18 cellular contexts compared by ENCODE assay signal in genomic region chr14:94974893-94975292, GRCh38.
DNase-seq lines count a peak whose midpoint lies in the region; ATAC-seq, FAIRE-seq and TF ChIP-seq lines count a peak whose summit lies in the region.
"Had no signal": no experiment of that assay in that cellular context is flagged by ENCODE, and none has a peak within 500 bp of the region (broad histone marks: within the 10 kb centered on the region; RNA-seq: fewer than 3 reads in every experiment).

No MANE protein-coding gene starts in this region.

- peaks cover 2% of the 10 kb centered on the region for H3K27me3 Mint-ChIP-seq in glutamatergic neuron (ENCODE audit: unreplicated experiment)

- peaks cover 4% of the 10 kb centered on the region for H3K9me3 Mint-ChIP-seq in glutamatergic neuron (ENCODE audit: unreplicated experiment)
- H3K9me3 Mint-ChIP-seq: H9 had no signal

- no peaks in the 10 kb centered on the region for H3K36me3 ChIP-seq in RWPE2 (ENCODE audit: low read depth)
- H3K36me3 ChIP-seq in small intestine (ENCODE audit: control insufficient read depth in 2 of 2, insufficient read depth in 2 of 2, low read length in 2 of 2): no peaks in the 10 kb centered on the region
- H3K36me3 ChIP-seq: BLaER1 had no signal

- peaks cover 18% of the 10 kb centered on the region for H3K27me3 ChIP-seq in RWPE2 (ENCODE audit: insufficient read depth, poor library complexity, severe bottlenecking)
- H3K27me3 ChIP-seq in small intestine (ENCODE audit: control insufficient read depth in 2 of 2, insufficient read depth in 2 of 2, low read length in 2 of 2): no peaks in the 10 kb centered on the region
- H3K27me3 ChIP-seq: BLaER1 had no signal

- DNase-seq in DMS 273 (lab: John Stamatoyannopoulos, UW; ENCODE audit: unreplicated experiment) (peak; percentile 6), DMS 273 treated with DMSO at 0.1 percent for 48 hours (lab: John Stamatoyannopoulos, UW) (no peak), RWPE2 (ENCODE audit: low spot score) (no peak), glutamatergic neuron (peak; percentile 35), small intestine (peak; percentile 71), AML-193 (lab: John Stamatoyannopoulos, UW) (no peak), HCEC 1CT (no peak)
- DNase-seq: CD8-positive, alpha-beta memory T cell; H9; NCI-H1048; NCI-H146; NCI-H2107; PC-9 had no signal

- 0 out of 3 replicates have a peak, but pooled peaks have one; percentile 27 for ATAC-seq in RWPE2 (ENCODE audit: low read depth)
- ATAC-seq in GM21515 (IDR thresholded peaks at IDR 0.05; ENCODE audit: unreplicated experiment): no peak
- ATAC-seq: Right ventricle myocardium inferior, SK-N-SH treated with all-trans-retinoic acid at 6 μM for 48 hours had no signal

- peaks cover 14% of the 10 kb centered on the region for H3K4me1 Mint-ChIP-seq in glutamatergic neuron (ENCODE audit: low read depth, unreplicated experiment)
- H3K4me1 Mint-ChIP-seq: CD8-positive, alpha-beta memory T cell had no signal

- FAIRE-seq in small intestine (lab: Jason Lieb, UNC): no peak

- H3K4me3 ChIP-seq in RWPE2 (ENCODE audit: severe bottlenecking) (no peak overlapping the region), small intestine (ENCODE audit: low read depth in 1 of 2, low read length in 2 of 2) (no peak overlapping the region)
- H3K4me3 ChIP-seq: BLaER1, PC-9 had no signal

- H3K9me3 ChIP-seq in RWPE2 (ENCODE audit: severe bottlenecking): no peaks in the 10 kb centered on the region
- no peaks in the 10 kb centered on the region for H3K9me3 ChIP-seq in small intestine (ENCODE audit: control insufficient read depth, low read depth)

- H3K4me1 ChIP-seq in RWPE2 (ENCODE audit: insufficient read depth, poor library complexity, severe bottlenecking): no peaks in the 10 kb centered on the region
- H3K4me1 ChIP-seq in small intestine (ENCODE audit: control insufficient read depth in 2 of 2, insufficient read depth in 1 of 2, low read depth in 1 of 2, low read length in 1 of 2): peaks cover 2 to 6% of the 10 kb centered on the region in 2 donors

- 14 to 43% (median 26%) methylated on average over 3 of the region's 3 CpGs for WGBS in small intestine, 3 donors

- H3K27ac ChIP-seq in RWPE2 (ENCODE audit: poor library complexity, severe bottlenecking): no peak overlapping the region
- H3K27ac ChIP-seq in small intestine (ENCODE audit: low read depth in 1 of 2, low read length in 1 of 2): no peak overlapping the region
- H3K27ac ChIP-seq: 22Rv1, BLaER1, PC-9 had no signal

- no peak for TF ChIP-seq CTCF in RWPE2 (IDR thresholded peaks at IDR 0.05; ENCODE audit: poor library complexity, severe bottlenecking)
- no peak for TF ChIP-seq CTCF in glutamatergic neuron (IDR thresholded peaks at IDR 0.05; ENCODE audit: partially characterized antibody, unreplicated experiment)

- no peak overlapping the region for H3K4me3 Mint-ChIP-seq in glutamatergic neuron (ENCODE audit: unreplicated experiment)
- H3K4me3 Mint-ChIP-seq: CD8-positive, alpha-beta memory T cell; H9 had no signal

- H3K27ac Mint-ChIP-seq in glutamatergic neuron (ENCODE audit: unreplicated experiment): no peak overlapping the region
- H3K27ac Mint-ChIP-seq: H9 had no signal

- no peaks in the 10 kb centered on the region for H3K36me3 Mint-ChIP-seq in glutamatergic neuron (ENCODE audit: unreplicated experiment)

Comparison
In these comparisons a context has a peak if more than half of its experiments do, and no peak if none do; other contexts are left out.
1. DNase-seq: peak in DMS 273 (single experiment), glutamatergic neuron (single experiment) and small intestine (single experiment); none in DMS 273 treated with DMSO at 0.1 percent for 48 hours (single experiment), RWPE2 (single experiment), AML-193 (0 of 2) and HCEC 1CT (single experiment).